1 cellular context compared by ENCODE assay signal in genomic region chr4:98148856-98149255, GRCh38.
TF ChIP-seq lines count a peak whose summit lies in the region.

No MANE protein-coding gene starts in this region.

TF ChIP-seq in HCT116, 20 proteins besides CTCF, POLR2A, EP300 and RAD21 (continued from another document):
- TF ChIP-seq, protein P1, sequence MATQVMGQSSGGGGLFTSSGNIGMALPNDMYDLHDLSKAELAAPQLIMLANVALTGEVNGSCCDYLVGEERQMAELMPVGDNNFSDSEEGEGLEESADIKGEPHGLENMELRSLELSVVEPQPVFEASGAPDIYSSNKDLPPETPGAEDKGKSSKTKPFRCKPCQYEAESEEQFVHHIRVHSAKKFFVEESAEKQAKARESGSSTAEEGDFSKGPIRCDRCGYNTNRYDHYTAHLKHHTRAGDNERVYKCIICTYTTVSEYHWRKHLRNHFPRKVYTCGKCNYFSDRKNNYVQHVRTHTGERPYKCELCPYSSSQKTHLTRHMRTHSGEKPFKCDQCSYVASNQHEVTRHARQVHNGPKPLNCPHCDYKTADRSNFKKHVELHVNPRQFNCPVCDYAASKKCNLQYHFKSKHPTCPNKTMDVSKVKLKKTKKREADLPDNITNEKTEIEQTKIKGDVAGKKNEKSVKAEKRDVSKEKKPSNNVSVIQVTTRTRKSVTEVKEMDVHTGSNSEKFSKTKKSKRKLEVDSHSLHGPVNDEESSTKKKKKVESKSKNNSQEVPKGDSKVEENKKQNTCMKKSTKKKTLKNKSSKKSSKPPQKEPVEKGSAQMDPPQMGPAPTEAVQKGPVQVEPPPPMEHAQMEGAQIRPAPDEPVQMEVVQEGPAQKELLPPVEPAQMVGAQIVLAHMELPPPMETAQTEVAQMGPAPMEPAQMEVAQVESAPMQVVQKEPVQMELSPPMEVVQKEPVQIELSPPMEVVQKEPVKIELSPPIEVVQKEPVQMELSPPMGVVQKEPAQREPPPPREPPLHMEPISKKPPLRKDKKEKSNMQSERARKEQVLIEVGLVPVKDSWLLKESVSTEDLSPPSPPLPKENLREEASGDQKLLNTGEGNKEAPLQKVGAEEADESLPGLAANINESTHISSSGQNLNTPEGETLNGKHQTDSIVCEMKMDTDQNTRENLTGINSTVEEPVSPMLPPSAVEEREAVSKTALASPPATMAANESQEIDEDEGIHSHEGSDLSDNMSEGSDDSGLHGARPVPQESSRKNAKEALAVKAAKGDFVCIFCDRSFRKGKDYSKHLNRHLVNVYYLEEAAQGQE (IDR thresholded peaks at IDR 0.05; ENCODE audit: low read depth) = no peak
